In the genomic region with DNA sequence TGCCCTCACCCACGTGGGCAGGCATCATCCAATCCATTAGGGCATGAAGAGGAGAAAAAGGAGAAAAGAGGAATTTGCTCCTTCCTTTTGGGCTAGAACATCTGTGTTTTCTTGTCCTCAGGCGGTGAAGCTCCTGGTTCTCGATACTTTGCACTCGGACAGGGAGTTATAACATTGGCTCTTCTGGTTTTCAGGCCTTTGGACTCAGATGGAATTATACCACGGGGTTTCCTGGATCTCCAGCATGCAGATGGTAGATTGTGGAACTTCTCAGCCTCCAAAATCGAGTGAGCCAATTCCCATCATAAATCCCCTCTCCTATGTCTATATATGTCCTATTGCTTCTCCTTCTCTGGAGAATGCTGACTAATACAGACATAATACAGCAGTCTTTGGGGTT, we compare ENCODE assay signal across 6 cellular contexts. TPM values are rescaled to one million over a fixed set of nuclear protein-coding genes. Genes with fewer than 3 reads are reported as not detected.
"Had no signal": no experiment of that assay in that cellular context is flagged by ENCODE, and none has a peak within 500 bp of the region (broad histone marks: within the 10 kb centered on the region; RNA-seq: fewer than 3 reads in every experiment).

No MANE protein-coding gene starts in this region.

RNA-seq across cellular contexts. Expression of a gene that starts 9.9 kb away (rescaled TPM):
- total RNA-seq: GM23248, H4, H7, HFFc6, HT1080 had no signal
- polyA plus RNA-seq: GM23248, IgD-negative memory B cell had no signal
